In the genomic region with DNA sequence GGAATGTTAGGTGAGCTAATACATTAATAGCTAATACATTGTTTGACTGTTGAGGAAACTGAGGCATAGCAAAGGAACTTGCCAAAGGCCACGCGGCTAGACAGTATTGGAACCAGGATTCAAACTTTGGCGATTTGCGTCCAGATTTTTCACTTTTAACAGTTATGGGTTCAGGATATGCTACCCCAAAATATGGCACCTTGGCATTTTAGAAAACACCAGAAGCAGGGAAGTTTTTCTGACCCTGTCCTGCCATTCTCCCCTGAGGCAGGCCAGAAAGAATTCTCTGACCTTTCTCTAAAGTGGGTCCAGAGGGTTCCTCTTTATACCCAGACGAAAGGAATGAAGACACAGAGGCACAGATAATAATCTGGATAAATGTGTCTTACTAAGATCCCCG, we compare ENCODE assay signal across 26 cellular contexts.
"Had no signal": no experiment of that assay in that cellular context is flagged by ENCODE, and none has a peak within 500 bp of the region (broad histone marks: within the 10 kb centered on the region; RNA-seq: fewer than 3 reads in every experiment).

No MANE protein-coding gene starts in this region.

- H3K4me3 Mint-ChIP-seq: naive thymus-derived CD8-positive, alpha-beta T cell; nephron; neural crest cell; stimulated activated naive B cell treated with anti-CD40 and anti-IgM and Interleukin-4, amounts not matched to agents 10 μg/mL and 1 μg/mL and 100 μg/mL, for 72 hours had no signal

- H3K4me1 Mint-ChIP-seq: stimulated activated naive B cell treated with anti-CD40 and anti-IgM and Interleukin-4, amounts not matched to agents 10 μg/mL and 1 μg/mL and 100 μg/mL, for 72 hours had no signal

- H3K27ac Mint-ChIP-seq: naive thymus-derived CD8-positive, alpha-beta T cell; stimulated activated naive B cell treated with anti-CD40 and anti-IgM and Interleukin-4, amounts not matched to agents 10 μg/mL and 1 μg/mL and 100 μg/mL, for 72 hours had no signal

- H3K36me3 ChIP-seq: left ventricle myocardium inferior, pancreas, prostate gland, stomach, thyroid gland, transverse colon, upper lobe of left lung, vagina had no signal

- H3K4me3 ChIP-seq: hepatocyte, left ventricle myocardium inferior, lung, pancreas, prostate gland, skin epidermis, stomach, testis, thyroid gland, transverse colon, upper lobe of left lung, vagina had no signal

- H3K4me1 ChIP-seq: left ventricle myocardium inferior, pancreas, prostate gland, testis, upper lobe of left lung had no signal

- H3K27me3 ChIP-seq: hepatocyte, pancreas, stomach, testis, thyroid gland, transverse colon, upper lobe of left lung, vagina had no signal

- H3K9me3 ChIP-seq: left ventricle myocardium inferior, pancreas, prostate gland, stomach, testis, thyroid gland, transverse colon, upper lobe of left lung, vagina had no signal

- H3K9me3 Mint-ChIP-seq: naive thymus-derived CD8-positive, alpha-beta T cell; nephron; neural crest cell; stimulated activated naive B cell treated with anti-CD40 and anti-IgM and Interleukin-4, amounts not matched to agents 10 μg/mL and 1 μg/mL and 100 μg/mL, for 72 hours had no signal

- H3K27me3 Mint-ChIP-seq: stimulated activated naive B cell treated with anti-CD40 and anti-IgM and Interleukin-4, amounts not matched to agents 10 μg/mL and 1 μg/mL and 100 μg/mL, for 72 hours had no signal

- H3K27ac ChIP-seq: hepatocyte, left ventricle myocardium inferior, pancreas, prostate gland, skin epidermis, stomach, testis, thyroid gland, transverse colon, upper lobe of left lung, vagina had no signal

- ATAC-seq: naive thymus-derived CD8-positive, alpha-beta T cell; pancreas; right cardiac atrium; sciatic nerve; stimulated activated naive B cell treated with anti-CD40 and anti-IgM and Interleukin-4, amounts not matched to agents 10 μg/mL and 1 μg/mL and 100 μg/mL, for 72 hours; stimulated activated naive CD8-positive, alpha-beta T cell treated with anti-CD3 and anti-CD28 coated beads, Interleukin-15, Interleukin-2, amounts not matched to agents 100 U/mL and 50 U/mL, for 24 hours had no signal

- H3K36me3 Mint-ChIP-seq: naive thymus-derived CD8-positive, alpha-beta T cell; stimulated activated naive B cell treated with anti-CD40 and anti-IgM and Interleukin-4, amounts not matched to agents 10 μg/mL and 1 μg/mL and 100 μg/mL, for 72 hours had no signal

- DNase-seq: islet precursor cell; left ventricle myocardium inferior; naive thymus-derived CD8-positive, alpha-beta T cell; pancreas; posterior cingulate gyrus; retina; right cardiac atrium; stimulated activated CD4-positive, alpha-beta T cell treated with anti-CD3 and anti-CD28 coated beads, Interleukin-12 subunit alpha, Interleukin-12 subunit beta, amount 100 ng/mL, for 4 hours; stimulated activated CD4-positive, alpha-beta T cell treated with anti-CD3 and anti-CD28 coated beads, Interleukin-15, amount 100 ng/mL, for 24 hours; stimulated activated CD4-positive, alpha-beta T cell treated with anti-CD3 and anti-CD28 coated beads, Interleukin-2, amount 100 ng/mL, for 24 hours; stimulated activated CD4-positive, alpha-beta T cell treated with anti-CD3 and anti-CD28 coated beads, Interleukin-4, amount 100 ng/mL, for 1 hour; stimulated activated naive B cell treated with anti-CD40 and anti-IgM and Interleukin-4, amounts not matched to agents 10 μg/mL and 1 μg/mL and 100 μg/mL, for 72 hours; stimulated activated naive CD8-positive, alpha-beta T cell treated with anti-CD3 and anti-CD28 coated beads, Interleukin-15, Interleukin-2, amounts not matched to agents 100 U/mL and 50 U/mL, for 24 hours; stomach; testis; thyroid gland; transverse colon; upper lobe of left lung had no signal
